24 cellular contexts compared by ENCODE assay signal in genomic region chr1:160394673-160395072, GRCh38. TPM values are rescaled to one million over a fixed set of nuclear protein-coding genes. Genes with fewer than 3 reads are reported as not detected.
"Had no signal": no experiment of that assay in that cellular context is flagged by ENCODE, and none has a peak within 500 bp of the region (broad histone marks: within the 10 kb centered on the region; RNA-seq: fewer than 3 reads in every experiment).

No MANE protein-coding gene starts in this region.

- H3K9ac ChIP-seq: KMS-11, SK-N-SH had no signal

- H3K27ac ChIP-seq: KMS-11, RWPE1 had no signal

- H3K4me2 ChIP-seq: KMS-11, SK-N-SH had no signal

- H3K9me3 ChIP-seq: MG63, SK-N-SH had no signal

- FAIRE-seq: HepG2 had no signal

- DNase-seq: IMR-90, MG63, NCI-H1092 treated with DMSO at 0.1 percent for 48 hours, NCI-H1436, NCI-H187, NCI-H2029, NCI-H2081 treated with DMSO at 0.1 percent for 48 hours, NCI-H2171, NCI-H226, NCI-H446, NCI-H510A, NCI-H524 treated with DMSO at 0.1 percent for 48 hours, NCI-H69, NCI-H774, PC-3, SHP77, SK-N-SH, SW 1271 had no signal

- H3K36me3 ChIP-seq: MG63 had no signal

- H3K4me3 ChIP-seq: MG63 had no signal

- ATAC-seq: HepG2, Panc1, PC-3 had no signal

RNA-seq across cellular contexts. Expression of gene VANGL2, which starts 5.7 kb away (rescaled TPM):
- total RNA-seq: HepG2 had no signal

RNA-seq across cellular contexts. Expression of gene NHLH1, which starts 27.8 kb away (rescaled TPM):
- total RNA-seq: IMR-90, LHCN-M2, PC-3, SK-MEL-5 had no signal
